ENCODE assay signal across 16 cellular contexts in the genomic region with DNA sequence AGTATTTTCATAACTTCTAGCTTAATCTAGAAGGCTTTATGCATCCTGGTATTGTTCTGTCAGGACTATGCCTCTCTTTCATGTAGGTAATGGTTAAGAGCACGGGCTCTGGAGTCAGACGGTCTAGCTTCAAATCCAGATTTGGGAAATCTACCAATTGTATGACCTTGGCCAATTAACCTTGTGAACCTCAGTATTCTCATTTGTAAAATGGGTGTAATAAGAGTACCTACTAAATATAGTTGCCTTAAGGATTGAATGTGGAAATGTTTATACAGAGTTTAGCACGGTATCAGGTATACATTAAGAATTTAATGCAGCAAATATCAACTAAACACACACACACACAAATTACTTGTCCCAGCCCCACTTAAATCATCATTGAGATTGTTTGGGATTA.
DNase-seq lines count a peak whose midpoint lies in the region; ATAC-seq, FAIRE-seq and TF ChIP-seq lines count a peak whose summit lies in the region.
"Had no signal": no experiment of that assay in that cellular context is flagged by ENCODE, and none has a peak within 500 bp of the region (broad histone marks: within the 10 kb centered on the region; RNA-seq: fewer than 3 reads in every experiment).

No MANE protein-coding gene starts in this region.

- ATAC-seq in HepG2 (no peak), right lobe of liver (no peak), K562 (no peak), GM18909 (IDR thresholded peaks at IDR 0.05; ENCODE audit: poor library complexity, unreplicated experiment) (no peak)
- ATAC-seq in activated T-cell treated with anti-CD3 and anti-CD28 coated beads, Interleukin-2, amount 50 U/mL, for 72 hours (replicated peaks in 1 of 2), result no peak

- no peak overlapping the region for H3K4me3 Mint-ChIP-seq in mesothelial cell of epicardium
- no peak overlapping the region for H3K4me3 Mint-ChIP-seq in type B pancreatic cell
- no peak overlapping the region for H3K4me3 Mint-ChIP-seq in activated T-cell treated with anti-CD3 and anti-CD28 coated beads, Interleukin-2, amount 50 U/mL, for 72 hours
- H3K4me3 Mint-ChIP-seq: CD8-positive, alpha-beta memory T cell had no signal

- POLR2A ChIA-PET in HepG2 (lab: Yijun Ruan, JAX), result no interaction called here
- POLR2A ChIA-PET in K562 (lab: Yijun Ruan, JAX), result interaction anchor here (0.6 kb wide), 1 partner anchor 22 kb away, joined by 3 read pairs; no protein-coding TSS in a partner anchor

- no peaks in the 10 kb centered on the region for H3K9me1 ChIP-seq in K562 (ENCODE audit: control insufficient read depth, insufficient read depth, low read length)

- in situ Hi-C loops in HepG2 (cut with HindIII; ENCODE audit: extremely low pct_ligation_motif_present, low pct_unique_long_range_greater_than_20kb) (no loop called here), K562 (cut with MboI) (no loop called here)

- H3K36me3 Mint-ChIP-seq in mesothelial cell of epicardium (no peaks in the 10 kb centered on the region), type B pancreatic cell (peaks cover 3% of the 10 kb centered on the region)
- no peaks in the 10 kb centered on the region for H3K36me3 Mint-ChIP-seq in activated T-cell treated with anti-CD3 and anti-CD28 coated beads, Interleukin-2, amount 50 U/mL, for 72 hours (ENCODE audit: insufficient read depth in 2 of 2)
- H3K36me3 Mint-ChIP-seq: CD8-positive, alpha-beta memory T cell had no signal

- TF ChIP-seq CTCF in HepG2 (CRISPR knock-in tag; IDR thresholded peaks at IDR 0.05) (no peak), right lobe of liver (IDR thresholded peaks at IDR 0.05) (no peak), K562 (IDR thresholded peaks at IDR 0.05 in 2 of 3, conservative IDR thresholded peaks at IDR 0.05 in 1 of 3; ENCODE audit: insufficient read depth in 2 of 3, low read depth in 1 of 3, low read length in 3 of 3) (no peak), mesothelial cell of epicardium (IDR thresholded peaks at IDR 0.05; ENCODE audit: unreplicated experiment) (no peak), type B pancreatic cell (conservative IDR thresholded peaks at IDR 0.05) (no peak)

- H3K4me3 ChIP-seq in HepG2 (replicated peaks in 1 of 3; ENCODE audit: insufficient read depth in 1 of 3, low read depth in 2 of 3, low read length in 3 of 3) (no peak overlapping the region), right lobe of liver (no peak overlapping the region), K562 (no peak overlapping the region)
- H3K4me3 ChIP-seq: BLaER1, SJSA1 had no signal

- H3K4me1 ChIP-seq in HepG2 (ENCODE audit: insufficient read depth, low read length) (no peaks in the 10 kb centered on the region), right lobe of liver (no peaks in the 10 kb centered on the region), K562 (replicated peaks in 1 of 2; ENCODE audit: control insufficient read depth in 2 of 2, insufficient read depth in 2 of 2, low read length in 2 of 2) (no peaks in the 10 kb centered on the region)
- H3K4me1 ChIP-seq: BLaER1, SJSA1 had no signal

- H3K79me2 ChIP-seq in HepG2 (ENCODE audit: insufficient read depth, low read length), result no peaks in the 10 kb centered on the region
- H3K79me2 ChIP-seq in K562 (ENCODE audit: control insufficient read depth, insufficient read depth, low read length), result no peaks in the 10 kb centered on the region

- TF ChIP-seq EP300 in HepG2 (IDR thresholded peaks at IDR 0.05; ENCODE audit: low read depth in 2 of 2, low read length in 2 of 2) (no peak), HepG2 (CRISPR knock-in tag; IDR thresholded peaks at IDR 0.05; ENCODE audit: borderline replicate concordance) (no peak), K562 (IDR thresholded peaks at IDR 0.05; ENCODE audit: low read length) (no peak)

- no peaks in the 10 kb centered on the region for H3K27me3 Mint-ChIP-seq in mesothelial cell of epicardium (ENCODE audit: low read depth)
- H3K27me3 Mint-ChIP-seq in type B pancreatic cell, result no peaks in the 10 kb centered on the region
- H3K27me3 Mint-ChIP-seq in activated T-cell treated with anti-CD3 and anti-CD28 coated beads, Interleukin-2, amount 50 U/mL, for 72 hours (ENCODE audit: low read depth), result peaks cover 35% of the 10 kb centered on the region

- DNase-seq in HepG2 (ENCODE audit: low spot score) (no peak), right lobe of liver (no peak), K562 (ENCODE audit: extremely low read depth in 1 of 4, low spot score in 3 of 4) (no peak), mesothelial cell of epicardium (ENCODE audit: low spot score in 2 of 2, unreplicated experiment in 2 of 2) (no peak), type B pancreatic cell (ENCODE audit: extremely low spot score, unreplicated experiment) (no peak), posterior cingulate gyrus (no peak)
- no peak for DNase-seq in activated T-cell treated with anti-CD3 and anti-CD28 coated beads, Interleukin-2, amount 50 U/mL, for 72 hours
- DNase-seq: CD8-positive, alpha-beta memory T cell; GF-D8; NCI-H1436 treated with DMSO at 0.1 percent for 48 hours; NCI-H2081 treated with DMSO at 0.1 percent for 48 hours; RPMI8226 had no signal

- intact Hi-C loops in HepG2 (cut with micrococcal nuclease; ENCODE audit: unreplicated experiment) (no loop called here), right lobe of liver (cut with DNase I) (no loop called here), K562 (cut with micrococcal nuclease) (no loop called here), posterior cingulate gyrus (cut with DNase I) (no loop called here)

- H3K4me1 Mint-ChIP-seq in mesothelial cell of epicardium (peaks cover 37% of the 10 kb centered on the region), type B pancreatic cell (ENCODE audit: unreplicated experiment) (peaks cover 43% of the 10 kb centered on the region)
- H3K4me1 Mint-ChIP-seq in activated T-cell treated with anti-CD3 and anti-CD28 coated beads, Interleukin-2, amount 50 U/mL, for 72 hours (ENCODE audit: low read depth), result no peaks in the 10 kb centered on the region
- H3K4me1 Mint-ChIP-seq: CD8-positive, alpha-beta memory T cell had no signal

- no peaks in the 10 kb centered on the region for H3K27me3 ChIP-seq in HepG2 (ENCODE audit: control insufficient read depth in 1 of 2, insufficient read depth in 2 of 2, low read length in 2 of 2)
- no peaks in the 10 kb centered on the region for H3K27me3 ChIP-seq in right lobe of liver
- peaks cover 0 to 16% of the 10 kb centered on the region in 2 experiments; a peak in 1 of 5 replicates for H3K27me3 ChIP-seq in K562 (ENCODE audit: control insufficient read depth in 2 of 2, insufficient read depth in 2 of 2, low read length in 2 of 2)
- H3K27me3 ChIP-seq: BLaER1, SJSA1 had no signal

- TF ChIP-seq RAD21 in HepG2 (CRISPR knock-in tag; IDR thresholded peaks at IDR 0.05), result no peak
- no peak for TF ChIP-seq RAD21 in K562 (CRISPR knock-in tag; conservative IDR thresholded peaks at IDR 0.05 in 1 of 2, IDR thresholded peaks at IDR 0.05 in 1 of 2)

- H4K20me1 ChIP-seq in HepG2 (ENCODE audit: insufficient read depth, low read length) (no peaks in the 10 kb centered on the region), K562 (replicated peaks; ENCODE audit: control insufficient read depth, insufficient read depth, low read length) (no peaks in the 10 kb centered on the region)
- H4K20me1 ChIP-seq: BLaER1 had no signal

- no peak overlapping the region for H3K4me2 ChIP-seq in HepG2 (ENCODE audit: low read depth, low read length)
- H3K4me2 ChIP-seq in K562 (ENCODE audit: insufficient read depth, low read length), result no peak overlapping the region
- H3K4me2 ChIP-seq: BLaER1 had no signal

- 0% methylated on average over 3 of the region's 3 CpGs for WGBS in HepG2 (ENCODE audit: low lambda C conversion rate)
- 38% methylated on average over 2 of the region's 3 CpGs for WGBS in right lobe of liver (ENCODE audit: insufficient coverage, low coverage, low lambda C conversion rate, missing lambda C conversion rate)
- WGBS in K562 (ENCODE audit: insufficient coverage, low coverage, missing lambda C conversion rate), result 0% methylated on average over 3 of the region's 3 CpGs

- H3K9me3 Mint-ChIP-seq in mesothelial cell of epicardium (no peaks in the 10 kb centered on the region), type B pancreatic cell (peaks cover 6% of the 10 kb centered on the region)
- peaks cover 0 to 3% of the 10 kb centered on the region in 2 donors for H3K9me3 Mint-ChIP-seq in activated T-cell treated with anti-CD3 and anti-CD28 coated beads, Interleukin-2, amount 50 U/mL, for 72 hours

- BruUV-seq in HepG2 (replicated peaks; lab: Mats Ljungman, UMichigan), result no TSS peak
- no TSS peak for BruUV-seq in K562 (replicated peaks; lab: Mats Ljungman, UMichigan)

- H3K27ac ChIP-seq in HepG2 (ENCODE audit: extremely low read length, insufficient read depth, low read length) (no peak overlapping the region), right lobe of liver (no peak overlapping the region), K562 (ENCODE audit: extremely low read depth, low read depth, low read length) (no peak overlapping the region)
- H3K27ac ChIP-seq: BLaER1, SJSA1 had no signal

- H3K27ac Mint-ChIP-seq in mesothelial cell of epicardium, result peak overlapping the region; percentile 94
- peak overlapping the region; percentile 99 for H3K27ac Mint-ChIP-seq in type B pancreatic cell
- H3K27ac Mint-ChIP-seq in activated T-cell treated with anti-CD3 and anti-CD28 coated beads, Interleukin-2, amount 50 U/mL, for 72 hours, result no peak overlapping the region
- H3K27ac Mint-ChIP-seq: CD8-positive, alpha-beta memory T cell had no signal

- H3K9me3 ChIP-seq in HepG2 (ENCODE audit: low read length) (no peaks in the 10 kb centered on the region), right lobe of liver (no peaks in the 10 kb centered on the region), K562 (replicated peaks; ENCODE audit: control insufficient read depth, insufficient read depth, low read depth, low read length) (no peaks in the 10 kb centered on the region)
- H3K9me3 ChIP-seq: BLaER1, SJSA1 had no signal

- no peak overlapping the region for H2AFZ ChIP-seq in HepG2 (ENCODE audit: low read length)
- no peak overlapping the region for H2AFZ ChIP-seq in K562 (ENCODE audit: low read depth, low read length)

- CTCF ChIA-PET in HepG2 (lab: Yijun Ruan, JAX; ENCODE audit: low intra/inter-chr PET ratio, low total read pairs) (no interaction called here), K562 (lab: Yijun Ruan, JAX; ENCODE audit: low intra/inter-chr PET ratio) (no interaction called here)

- TF ChIP-seq POLR2A in HepG2 (IDR thresholded peaks at IDR 0.05; ENCODE audit: insufficient read depth in 1 of 2, low read depth in 2 of 2, low read length in 2 of 2), result no peak
- no peak for TF ChIP-seq POLR2A in right lobe of liver (IDR thresholded peaks at IDR 0.05)
- no peak for TF ChIP-seq POLR2A in K562 (conservative IDR thresholded peaks at IDR 0.05)

- H3K9ac ChIP-seq in HepG2 (ENCODE audit: insufficient read depth, low read depth, low read length), result no peak overlapping the region
- H3K9ac ChIP-seq in K562 (ENCODE audit: insufficient read depth in 1 of 2, low read depth in 2 of 2, low read length in 2 of 2), result no peak overlapping the region
- H3K9ac ChIP-seq: BLaER1 had no signal

- H3K36me3 ChIP-seq in HepG2 (replicated peaks in 1 of 2; ENCODE audit: control insufficient read depth in 1 of 2, insufficient read depth in 2 of 2, low read length in 2 of 2) (no peaks in the 10 kb centered on the region), right lobe of liver (no peaks in the 10 kb centered on the region), K562 (ENCODE audit: control insufficient read depth, insufficient read depth, low read length) (no peaks in the 10 kb centered on the region)
- H3K36me3 ChIP-seq: BLaER1, SJSA1 had no signal

- FAIRE-seq in HepG2 (lab: Jason Lieb, UNC), result no peak
- no peak for FAIRE-seq in K562 (lab: Jason Lieb, UNC)
- FAIRE-seq: H1 had no signal
